Comparison of ENCODE assay signal across 1 cellular context in genomic region chr18:45782662-45783061, GRCh38.
TF ChIP-seq lines count a peak whose summit lies in the region.

No MANE protein-coding gene starts in this region.

TF ChIP-seq in A549, 52 proteins besides CTCF, POLR2A, EP300 and RAD21 (continued from another document):
- TF ChIP-seq USF2 (IDR thresholded peaks at IDR 0.05), result no peak
- TF ChIP-seq TFCP2L1 (CRISPR knock-in tag; IDR thresholded peaks at IDR 0.05), result no peak
- no peak for TF ChIP-seq HEYL (CRISPR knock-in tag; IDR thresholded peaks at IDR 0.05)
- TF ChIP-seq SMC3 (IDR thresholded peaks at IDR 0.05), result no peak
- no peak for TF ChIP-seq RARB (CRISPR knock-in tag; IDR thresholded peaks at IDR 0.05)
- TF ChIP-seq ZNF302 (CRISPR knock-in tag; IDR thresholded peaks at IDR 0.05), result no peak
